8 cellular contexts compared by ENCODE assay signal in genomic region chr20:34302312-34302722, GRCh38. TPM values are rescaled to one million over a fixed set of nuclear protein-coding genes. Genes with fewer than 3 reads are reported as not detected.
DNase-seq lines count a peak whose midpoint lies in the region; ATAC-seq, FAIRE-seq and TF ChIP-seq lines count a peak whose summit lies in the region.

No MANE protein-coding gene starts in this region.

- H3F3A ChIP-seq in MM.1S (ENCODE audit: insufficient read depth, low read length): no peaks in the 10 kb centered on the region

- no peaks in the 10 kb centered on the region for H3K27me3 ChIP-seq in MM.1S (replicated peaks; ENCODE audit: insufficient read depth, low read length)
- no peaks in the 10 kb centered on the region for H3K27me3 ChIP-seq in dorsolateral prefrontal cortex

- no peak for TF ChIP-seq POLR2A in GM12892 (IDR thresholded peaks at IDR 0.05; ENCODE audit: low read depth, low read length)

- H3K27ac Mint-ChIP-seq in Calu3 (ENCODE audit: unreplicated experiment) (peak overlapping the region; percentile 89), nephron (peak overlapping the region; percentile 87 to 92 (median 92))

- peak; percentile 23 for DNase-seq in Calu3
- DNase-seq in MM.1S: peak; percentile 32
- no peak for DNase-seq in dorsolateral prefrontal cortex
- no peak for DNase-seq in NCI-H526 (lab: John Stamatoyannopoulos, UW)
- DNase-seq in GM12892 (ENCODE audit: insufficient read length): no peak

- intact Hi-C loops in Calu3 (cut with micrococcal nuclease; ENCODE audit: unreplicated experiment): no loop called here
- intact Hi-C loops in dorsolateral prefrontal cortex (cut with DNase I): loop anchor here in 1 of 2 donors (2.0 to 10.0 kb wide), 2 partner anchors 214 to 488 kb away; partner anchors contain the start of genes CHMP4B and DYNLRB1

- H3K36me3 ChIP-seq in MM.1S (replicated peaks; ENCODE audit: insufficient read depth, low read length): no peaks in the 10 kb centered on the region

- peak overlapping the region; percentile 81 for H2AFZ ChIP-seq in MM.1S (ENCODE audit: low read length)

- H3K27ac ChIP-seq in MM.1S (ENCODE audit: low read length) (peak overlapping the region; percentile 73; the same call in 1 of the 2 replicates), dorsolateral prefrontal cortex (peak overlapping the region in 56 of 59 donors; percentile 59 to 96 (median 91))

- no peak for ATAC-seq in GM18502 (IDR thresholded peaks at IDR 0.05; ENCODE audit: poor library complexity, unreplicated experiment)
- ATAC-seq in GM21390 (IDR thresholded peaks at IDR 0.05; ENCODE audit: unreplicated experiment): no peak

- H3K36me3 Mint-ChIP-seq in Calu3 (ENCODE audit: insufficient read depth, unreplicated experiment) (peaks cover 20% of the 10 kb centered on the region), nephron (ENCODE audit: low read depth) (peaks cover 4% of the 10 kb centered on the region)

- H3K4me1 ChIP-seq in MM.1S (ENCODE audit: low read length): peaks cover 16% of the 10 kb centered on the region

- H3K4me1 Mint-ChIP-seq in Calu3 (ENCODE audit: low read depth, unreplicated experiment) (no peaks in the 10 kb centered on the region), nephron (peaks cover 10% of the 10 kb centered on the region)

- H3K79me2 ChIP-seq in MM.1S (ENCODE audit: low read length): peaks cover 49% of the 10 kb centered on the region

- TF ChIP-seq CTCF in Calu3 (IDR thresholded peaks at IDR 0.05; ENCODE audit: unreplicated experiment) (peak; percentile 20), MM.1S (IDR thresholded peaks at IDR 0.05; ENCODE audit: low read length) (0 out of 2 replicates have a peak, but pooled peaks have one; percentile 11), dorsolateral prefrontal cortex (IDR thresholded peaks at IDR 0.05 in 54 of 56, conservative IDR thresholded peaks at IDR 0.05 in 2 of 56; ENCODE audit: low read depth in 1 of 56, partially characterized antibody in 56 of 56) (peak in 1 of 56 donors; percentile 7), nephron (IDR thresholded peaks at IDR 0.05; ENCODE audit: unreplicated experiment in 3 of 3) (peak in 2 of 3 experiments; percentile 23 to 25)

- CTCF ChIA-PET in Calu3 (lab: Charles Lee): interaction anchor here (1.0 to 2.6 kb wide), 3 partner anchors 10 to 221 kb away, joined by 4 to 10 read pairs (median 5); partner anchors contain the start of gene ITCH

- H3K4me2 ChIP-seq in MM.1S (ENCODE audit: low read depth, low read length): peak overlapping the region; percentile 87

- H3K9me2 ChIP-seq in MM.1S (replicated peaks; ENCODE audit: insufficient read depth, low read length): no peaks in the 10 kb centered on the region

- no peak for FAIRE-seq in GM12892 (lab: Jason Lieb, UNC)

- H3K9me3 ChIP-seq in MM.1S (replicated peaks; ENCODE audit: insufficient read depth, low read length): no peaks in the 10 kb centered on the region

- H3K27me3 Mint-ChIP-seq in Calu3 (ENCODE audit: unreplicated experiment) (no peaks in the 10 kb centered on the region), nephron (ENCODE audit: low read depth) (peaks cover 6% of the 10 kb centered on the region)

- peak overlapping the region; percentile 91 for H3K4me3 ChIP-seq in MM.1S (ENCODE audit: low read length)
- peak overlapping the region; percentile 67 to 99 (median 91) for H3K4me3 ChIP-seq in dorsolateral prefrontal cortex

- H3K4me3 Mint-ChIP-seq in Calu3 (ENCODE audit: low read depth, unreplicated experiment) (peak overlapping the region; percentile 91), nephron (peak overlapping the region in 2 of 3 experiments; percentile 91 to 93)

- TSS peak; percentile 64 for BruUV-seq in Calu3 (replicated peaks; lab: Mats Ljungman, UMichigan)

- H4K20me1 ChIP-seq in MM.1S (ENCODE audit: insufficient read depth, low read length): no peaks in the 10 kb centered on the region

- H3K9ac ChIP-seq in MM.1S (ENCODE audit: low read length): peak overlapping the region; percentile 96

- no peaks in the 10 kb centered on the region for H3K9me3 Mint-ChIP-seq in Calu3 (ENCODE audit: low read depth, unreplicated experiment)
- no peaks in the 10 kb centered on the region for H3K9me3 Mint-ChIP-seq in nephron

RNA-seq across cellular contexts. Expression of gene AHCY, which starts 0.8 kb away (rescaled TPM):
- total RNA-seq in Calu3 (2022): 169 and 179 TPM in 2 replicates
- 10 to 100 TPM; 29.7 to 56.2 (median 46.7) TPM for total RNA-seq in dorsolateral prefrontal cortex
- polyA plus RNA-seq in GM12892 (2012; ENCODE audit: missing spikeins): 117 TPM

Comparison
In these comparisons a context has a peak if more than half of its experiments do, and no peak if none do; other contexts are left out.
1. DNase-seq: peak in Calu3 (single experiment) and MM.1S (single experiment); none in dorsolateral prefrontal cortex (0 of 10), NCI-H526 (0 of 2) and GM12892 (single experiment).